ENCODE assay signal across 26 cellular contexts in genomic region chr17:28853295-28853694, GRCh38. TPM values are rescaled to one million over a fixed set of nuclear protein-coding genes. Genes with fewer than 3 reads are reported as not detected.
DNase-seq lines count a peak whose midpoint lies in the region; ATAC-seq, FAIRE-seq and TF ChIP-seq lines count a peak whose summit lies in the region.
"Had no signal": no experiment of that assay in that cellular context is flagged by ENCODE, and none has a peak within 500 bp of the region (broad histone marks: within the 10 kb centered on the region; RNA-seq: fewer than 3 reads in every experiment).

No MANE protein-coding gene starts in this region.

- peaks cover 12% of the 10 kb centered on the region for H3K4me1 ChIP-seq in CD8-positive, alpha-beta T cell (ENCODE audit: insufficient read depth, low read length)
- H3K4me1 ChIP-seq in naive thymus-derived CD4-positive, alpha-beta T cell (ENCODE audit: control insufficient read depth in 2 of 2, insufficient read depth in 2 of 2, low read length in 2 of 2): peaks cover 7 to 12% of the 10 kb centered on the region in 2 donors
- peaks cover 5 to 9% of the 10 kb centered on the region in 2 donors for H3K4me1 ChIP-seq in kidney (ENCODE audit: control insufficient read depth in 1 of 2, insufficient read depth in 1 of 2, low read depth in 1 of 2, low read length in 2 of 2)
- H3K4me1 ChIP-seq: Caco-2, foreskin keratinocyte had no signal

- H3K36me3 ChIP-seq in CD8-positive, alpha-beta T cell (ENCODE audit: insufficient read depth, low read length): peaks cover 7% of the 10 kb centered on the region
- peaks cover under 1 to 7% (median 2%) of the 10 kb centered on the region in 3 experiments for H3K36me3 ChIP-seq in naive thymus-derived CD4-positive, alpha-beta T cell (ENCODE audit: control insufficient read depth in 2 of 3, insufficient read depth in 3 of 3, low read length in 3 of 3)
- H3K36me3 ChIP-seq in kidney (ENCODE audit: control insufficient read depth in 1 of 2, insufficient read depth in 2 of 2, low read length in 2 of 2): peaks cover 6 to 10% of the 10 kb centered on the region in 2 donors

- no peaks in the 10 kb centered on the region for H3K9me3 ChIP-seq in CD8-positive, alpha-beta T cell (ENCODE audit: low read length)
- H3K9me3 ChIP-seq in naive thymus-derived CD4-positive, alpha-beta T cell (ENCODE audit: control insufficient read depth in 2 of 3, low read length in 3 of 3): no peaks in the 10 kb centered on the region
- H3K9me3 ChIP-seq in kidney (ENCODE audit: control insufficient read depth in 1 of 2, low read length in 2 of 2): no peaks in the 10 kb centered on the region
- H3K9me3 ChIP-seq: Caco-2, HAP-1, heart right ventricle, thyroid gland had no signal

- no peak for ATAC-seq in CD8-positive, alpha-beta T cell
- no peak for ATAC-seq in naive thymus-derived CD4-positive, alpha-beta T cell
- no peak for ATAC-seq in GM19397 (IDR thresholded peaks at IDR 0.05; ENCODE audit: unreplicated experiment)
- ATAC-seq: activated CD8-positive, alpha-beta memory T cell treated with anti-CD3 and anti-CD28 coated beads, Interleukin-2, amount 10 ng/mL, durations not matched to agents 7 days and 5 days; foreskin keratinocyte; heart right ventricle had no signal

- H3K9ac ChIP-seq in kidney (ENCODE audit: low read length in 2 of 2): no peak overlapping the region

- POLR2A ChIA-PET in activated CD4-positive, alpha-beta memory T cell treated with anti-CD3 and anti-CD28 coated beads, Interleukin-2, amount 10 ng/mL, durations not matched to agents 7 days and 5 days (lab: Charles Lee): interaction anchor here (0.9 kb wide), 1 partner anchor 11 kb away, joined by 4 read pairs; the partner anchor contains the start of gene FAM222B
- POLR2A ChIA-PET in activated CD4-positive, alpha-beta memory T cell treated with anti-CD3 and anti-CD28 coated beads for 36 hours (lab: Charles Lee): interaction anchor here (1.4 kb wide), 1 partner anchor 11 kb away, joined by 5 read pairs; the partner anchor contains the start of gene FAM222B
- POLR2A ChIA-PET in CD8-positive, alpha-beta T cell (lab: Charles Lee): interaction anchor here (2.1 kb wide), 1 partner anchor 44 kb away, joined by 5 read pairs; the partner anchor contains the start of gene FLOT2
- POLR2A ChIA-PET in naive thymus-derived CD4-positive, alpha-beta T cell (lab: Charles Lee): interaction anchor here (0.7 to 3.8 kb wide), 6 partner anchors 11 to 98 kb away, joined by 4 to 19 read pairs (median 5); partner anchors contain the start of genes FAM222B, FLOT2 and PHF12

- H3K9me3 Mint-ChIP-seq in activated CD4-positive, alpha-beta memory T cell treated with anti-CD3 and anti-CD28 coated beads, Interleukin-2, amount 10 ng/mL, durations not matched to agents 7 days and 5 days: no peaks in the 10 kb centered on the region
- H3K9me3 Mint-ChIP-seq in activated CD4-positive, alpha-beta memory T cell treated with anti-CD3 and anti-CD28 coated beads for 36 hours: no peaks in the 10 kb centered on the region
- no peaks in the 10 kb centered on the region for H3K9me3 Mint-ChIP-seq in CD8-positive, alpha-beta T cell
- no peaks in the 10 kb centered on the region for H3K9me3 Mint-ChIP-seq in activated T-helper 1 cell treated with anti-CD3 and anti-CD28 coated beads, Interleukin-12 subunit alpha, Interleukin-12 subunit beta, Interleukin-2, Interleukin-4 antibody, amounts not matched to agents 30 ng/mL and 10 ng/mL and 1 ng/mL, durations not matched to agents 14 hours and 24 hours and 36 hours
- H3K9me3 Mint-ChIP-seq in naive thymus-derived CD4-positive, alpha-beta T cell: no peaks in the 10 kb centered on the region
- H3K9me3 Mint-ChIP-seq: T-helper 1 cell treated with Interleukin-12 subunit alpha and Interleukin-12 subunit beta and Interleukin-4 antibody, amounts not matched to agents 30 μg/mL and 1 μg/mL, for 36 hours had no signal

- no peak for DNase-seq in activated CD4-positive, alpha-beta memory T cell treated with anti-CD3 and anti-CD28 coated beads, Interleukin-2, amount 10 ng/mL, durations not matched to agents 7 days and 5 days
- no peak for DNase-seq in activated CD4-positive, alpha-beta memory T cell treated with anti-CD3 and anti-CD28 coated beads for 36 hours
- no peak for DNase-seq in CD8-positive, alpha-beta T cell
- DNase-seq in activated T-helper 1 cell treated with anti-CD3 and anti-CD28 coated beads, Interleukin-12 subunit alpha, Interleukin-12 subunit beta, Interleukin-2, Interleukin-4 antibody, amounts not matched to agents 30 ng/mL and 10 ng/mL and 1 ng/mL, durations not matched to agents 14 hours and 24 hours and 36 hours (ENCODE audit: low spot score): no peak
- no peak for DNase-seq in naive thymus-derived CD4-positive, alpha-beta T cell
- no peak for DNase-seq in kidney
- DNase-seq in NCI-H1092 treated with DMSO at 0.1 percent for 48 hours (lab: John Stamatoyannopoulos, UW): no peak
- DNase-seq: activated CD4-positive, alpha-beta T cell treated with anti-CD3 and anti-CD28 coated beads for 4 hours; activated CD8-positive, alpha-beta memory T cell treated with anti-CD3 and anti-CD28 coated beads, Interleukin-2, amount 10 ng/mL, durations not matched to agents 7 days and 5 days; Caco-2; central memory CD4-positive, alpha-beta T cell; DMS79; foreskin keratinocyte; GF-D8; heart right ventricle; KG1; MM.1S; NCI-H1417 treated with DMSO at 0.1 percent for 48 hours; NCI-H2081 treated with DMSO at 0.1 percent for 48 hours; stimulated activated naive CD4-positive, alpha-beta T cell treated with Interleukin-2 at 50 U/mL for 16 hours; thyroid gland had no signal

- H3K36me3 Mint-ChIP-seq in activated CD4-positive, alpha-beta memory T cell treated with anti-CD3 and anti-CD28 coated beads, Interleukin-2, amount 10 ng/mL, durations not matched to agents 7 days and 5 days (ENCODE audit: low read depth): peaks cover 13% of the 10 kb centered on the region
- peaks cover 5% of the 10 kb centered on the region for H3K36me3 Mint-ChIP-seq in activated CD4-positive, alpha-beta memory T cell treated with anti-CD3 and anti-CD28 coated beads for 36 hours
- peaks cover 23% of the 10 kb centered on the region for H3K36me3 Mint-ChIP-seq in CD8-positive, alpha-beta T cell
- peaks cover 7% of the 10 kb centered on the region for H3K36me3 Mint-ChIP-seq in activated T-helper 1 cell treated with anti-CD3 and anti-CD28 coated beads, Interleukin-12 subunit alpha, Interleukin-12 subunit beta, Interleukin-2, Interleukin-4 antibody, amounts not matched to agents 30 ng/mL and 10 ng/mL and 1 ng/mL, durations not matched to agents 14 hours and 24 hours and 36 hours (ENCODE audit: low read depth)
- peaks cover 0 to 5% (median 4%) of the 10 kb centered on the region in 5 donors for H3K36me3 Mint-ChIP-seq in naive thymus-derived CD4-positive, alpha-beta T cell

- H3K4me3 Mint-ChIP-seq in activated CD4-positive, alpha-beta memory T cell treated with anti-CD3 and anti-CD28 coated beads, Interleukin-2, amount 10 ng/mL, durations not matched to agents 7 days and 5 days: peak overlapping the region; percentile 27
- H3K4me3 Mint-ChIP-seq in activated CD4-positive, alpha-beta memory T cell treated with anti-CD3 and anti-CD28 coated beads for 36 hours: no peak overlapping the region
- H3K4me3 Mint-ChIP-seq in CD8-positive, alpha-beta T cell: peak overlapping the region; percentile 65
- H3K4me3 Mint-ChIP-seq in activated T-helper 1 cell treated with anti-CD3 and anti-CD28 coated beads, Interleukin-12 subunit alpha, Interleukin-12 subunit beta, Interleukin-2, Interleukin-4 antibody, amounts not matched to agents 30 ng/mL and 10 ng/mL and 1 ng/mL, durations not matched to agents 14 hours and 24 hours and 36 hours: peak overlapping the region; percentile 5
- peak overlapping the region in 7 of 10 donors; percentile 25 to 64 (median 40) for H3K4me3 Mint-ChIP-seq in naive thymus-derived CD4-positive, alpha-beta T cell

- TF ChIP-seq CTCF in CD8-positive, alpha-beta T cell (IDR thresholded peaks at IDR 0.05): no peak
- no peak for TF ChIP-seq CTCF in kidney (IDR thresholded peaks at IDR 0.05; ENCODE audit: borderline replicate concordance, extremely low read depth, insufficient read depth)

- H3K4me3 ChIP-seq in CD8-positive, alpha-beta T cell (ENCODE audit: low read depth, low read length): no peak overlapping the region
- H3K4me3 ChIP-seq in naive thymus-derived CD4-positive, alpha-beta T cell (ENCODE audit: low read length): no peak overlapping the region
- H3K4me3 ChIP-seq in kidney (ENCODE audit: low read length in 2 of 2): no peak overlapping the region
- H3K4me3 ChIP-seq: lung, SK-N-MC, thyroid gland had no signal

- no peak overlapping the region for H3K27ac ChIP-seq in CD8-positive, alpha-beta T cell (ENCODE audit: low read depth, low read length)
- H3K27ac ChIP-seq in naive thymus-derived CD4-positive, alpha-beta T cell (ENCODE audit: low read depth, low read length): no peak overlapping the region
- no peak overlapping the region for H3K27ac ChIP-seq in kidney (ENCODE audit: low read depth in 2 of 2, low read length in 2 of 2)
- H3K27ac ChIP-seq: foreskin keratinocyte, heart right ventricle, SK-N-MC, thyroid gland had no signal

- CTCF ChIA-PET in activated CD4-positive, alpha-beta memory T cell treated with anti-CD3 and anti-CD28 coated beads, Interleukin-2, amount 10 ng/mL, durations not matched to agents 7 days and 5 days (lab: Charles Lee): interaction anchor here (0.7 to 0.9 kb wide), 2 partner anchors 89 to 126 kb away, joined by 3 to 5 read pairs; no protein-coding TSS in a partner anchor
- CTCF ChIA-PET in activated CD4-positive, alpha-beta memory T cell treated with anti-CD3 and anti-CD28 coated beads for 36 hours (lab: Charles Lee): interaction anchor here (0.7 kb wide), 1 partner anchor 40 kb away, joined by 3 read pairs; no protein-coding TSS in a partner anchor
- CTCF ChIA-PET in CD8-positive, alpha-beta T cell (lab: Charles Lee): interaction anchor here (0.7 to 1.1 kb wide), 4 partner anchors 9 to 104 kb away, joined by 3 to 4 read pairs (median 3); no protein-coding TSS in a partner anchor
- CTCF ChIA-PET in naive thymus-derived CD4-positive, alpha-beta T cell (lab: Charles Lee): interaction anchor here (0.7 kb wide), 1 partner anchor 80 kb away, joined by 4 read pairs; no protein-coding TSS in a partner anchor

- no peak overlapping the region for H3K27ac Mint-ChIP-seq in activated CD4-positive, alpha-beta memory T cell treated with anti-CD3 and anti-CD28 coated beads, Interleukin-2, amount 10 ng/mL, durations not matched to agents 7 days and 5 days
- no peak overlapping the region for H3K27ac Mint-ChIP-seq in activated CD4-positive, alpha-beta memory T cell treated with anti-CD3 and anti-CD28 coated beads for 36 hours
- no peak overlapping the region for H3K27ac Mint-ChIP-seq in CD8-positive, alpha-beta T cell
- H3K27ac Mint-ChIP-seq in activated T-helper 1 cell treated with anti-CD3 and anti-CD28 coated beads, Interleukin-12 subunit alpha, Interleukin-12 subunit beta, Interleukin-2, Interleukin-4 antibody, amounts not matched to agents 30 ng/mL and 10 ng/mL and 1 ng/mL, durations not matched to agents 14 hours and 24 hours and 36 hours: no peak overlapping the region
- peak overlapping the region in 3 of 9 donors; percentile 17 to 51 (median 17) for H3K27ac Mint-ChIP-seq in naive thymus-derived CD4-positive, alpha-beta T cell
- H3K27ac Mint-ChIP-seq: activated CD8-positive, alpha-beta memory T cell treated with anti-CD3 and anti-CD28 coated beads, Interleukin-2, amount 10 ng/mL, durations not matched to agents 7 days and 5 days; T-helper 1 cell treated with Interleukin-12 subunit alpha and Interleukin-12 subunit beta and Interleukin-4 antibody, amounts not matched to agents 30 μg/mL and 1 μg/mL, for 36 hours had no signal

- peaks cover 30% of the 10 kb centered on the region for H3K4me1 Mint-ChIP-seq in activated CD4-positive, alpha-beta memory T cell treated with anti-CD3 and anti-CD28 coated beads, Interleukin-2, amount 10 ng/mL, durations not matched to agents 7 days and 5 days
- peaks cover 25% of the 10 kb centered on the region for H3K4me1 Mint-ChIP-seq in activated CD4-positive, alpha-beta memory T cell treated with anti-CD3 and anti-CD28 coated beads for 36 hours (ENCODE audit: low read depth)
- H3K4me1 Mint-ChIP-seq in CD8-positive, alpha-beta T cell (ENCODE audit: low read depth): peaks cover 18% of the 10 kb centered on the region
- peaks cover 17% of the 10 kb centered on the region for H3K4me1 Mint-ChIP-seq in activated T-helper 1 cell treated with anti-CD3 and anti-CD28 coated beads, Interleukin-12 subunit alpha, Interleukin-12 subunit beta, Interleukin-2, Interleukin-4 antibody, amounts not matched to agents 30 ng/mL and 10 ng/mL and 1 ng/mL, durations not matched to agents 14 hours and 24 hours and 36 hours (ENCODE audit: low read depth)
- peaks cover 0 to 28% (median 11%) of the 10 kb centered on the region in 7 donors for H3K4me1 Mint-ChIP-seq in naive thymus-derived CD4-positive, alpha-beta T cell

- intact Hi-C loops in activated CD4-positive, alpha-beta memory T cell treated with anti-CD3 and anti-CD28 coated beads for 36 hours (cut with micrococcal nuclease): no loop called here
- intact Hi-C loops in CD8-positive, alpha-beta T cell (cut with DNase I, micrococcal nuclease): loop anchor here in 1 of 2 experiments (5.0 kb wide), 1 partner anchor 206 kb away; the partner anchor contains the start of gene BLTP2
- intact Hi-C loops in activated T-helper 1 cell treated with anti-CD3 and anti-CD28 coated beads, Interleukin-12 subunit alpha, Interleukin-12 subunit beta, Interleukin-2, Interleukin-4 antibody, amounts not matched to agents 30 ng/mL and 10 ng/mL and 1 ng/mL, durations not matched to agents 14 hours and 24 hours and 36 hours (cut with micrococcal nuclease): no loop called here
- intact Hi-C loops in naive thymus-derived CD4-positive, alpha-beta T cell (cut with micrococcal nuclease): loop anchor here in 1 of 2 donors (10.0 kb wide), 1 partner anchor 208 kb away; the partner anchor contains the start of gene BLTP2
- intact Hi-C loops in kidney (cut with DNase I): no loop called here

- H3K27me3 ChIP-seq in CD8-positive, alpha-beta T cell (ENCODE audit: insufficient read depth, low read length): no peaks in the 10 kb centered on the region
- H3K27me3 ChIP-seq in naive thymus-derived CD4-positive, alpha-beta T cell (ENCODE audit: control insufficient read depth in 2 of 2, insufficient read depth in 2 of 2, low read length in 2 of 2): no peaks in the 10 kb centered on the region
- H3K27me3 ChIP-seq: foreskin keratinocyte, heart right ventricle, thyroid gland had no signal

- H3K27me3 Mint-ChIP-seq in activated CD4-positive, alpha-beta memory T cell treated with anti-CD3 and anti-CD28 coated beads, Interleukin-2, amount 10 ng/mL, durations not matched to agents 7 days and 5 days: no peaks in the 10 kb centered on the region
- H3K27me3 Mint-ChIP-seq in activated CD4-positive, alpha-beta memory T cell treated with anti-CD3 and anti-CD28 coated beads for 36 hours: no peaks in the 10 kb centered on the region
- H3K27me3 Mint-ChIP-seq in CD8-positive, alpha-beta T cell (ENCODE audit: low read depth): no peaks in the 10 kb centered on the region
- H3K27me3 Mint-ChIP-seq in activated T-helper 1 cell treated with anti-CD3 and anti-CD28 coated beads, Interleukin-12 subunit alpha, Interleukin-12 subunit beta, Interleukin-2, Interleukin-4 antibody, amounts not matched to agents 30 ng/mL and 10 ng/mL and 1 ng/mL, durations not matched to agents 14 hours and 24 hours and 36 hours (ENCODE audit: insufficient read depth): no peaks in the 10 kb centered on the region
- H3K27me3 Mint-ChIP-seq in naive thymus-derived CD4-positive, alpha-beta T cell: no peaks in the 10 kb centered on the region
- H3K27me3 Mint-ChIP-seq: activated CD8-positive, alpha-beta memory T cell treated with anti-CD3 and anti-CD28 coated beads, Interleukin-2, amount 10 ng/mL, durations not matched to agents 7 days and 5 days had no signal

- no peak for FAIRE-seq in kidney (lab: Jason Lieb, UNC)

RNA-seq across cellular contexts. Expression of gene ERAL1, which starts 1.5 kb away (rescaled TPM):
- 10 to 100 TPM; 34.6 to 35.2 TPM for total RNA-seq in activated CD4-positive, alpha-beta memory T cell treated with anti-CD3 and anti-CD28 coated beads, Interleukin-2, amount 10 ng/mL, durations not matched to agents 7 days and 5 days
- total RNA-seq in activated CD4-positive, alpha-beta memory T cell treated with anti-CD3 and anti-CD28 coated beads for 36 hours: 10 to 100 TPM; 43.0 to 48.5 TPM
- total RNA-seq in CD8-positive, alpha-beta T cell: 10 to 100 TPM; 20.0 to 21.2 TPM
- 60.4 and 61.5 TPM in 2 replicates for total RNA-seq in activated T-helper 1 cell treated with anti-CD3 and anti-CD28 coated beads, Interleukin-12 subunit alpha, Interleukin-12 subunit beta, Interleukin-2, Interleukin-4 antibody, amounts not matched to agents 30 ng/mL and 10 ng/mL and 1 ng/mL, durations not matched to agents 14 hours and 24 hours and 36 hours
- total RNA-seq in naive thymus-derived CD4-positive, alpha-beta T cell: 10 to 100 TPM; 19.8 to 50.0 (median 24.9) TPM
- polyA plus RNA-seq in naive thymus-derived CD4-positive, alpha-beta T cell: 10 to 100 TPM; 41.3 to 56.6 TPM
- total RNA-seq in kidney: 29.5 TPM
- 71.6 TPM for polyA plus RNA-seq in kidney (ENCODE audit: insufficient read depth, low read depth, low replicate concordance)

RNA-seq across cellular contexts. Expression of gene FAM222B, which starts 10.7 kb away (rescaled TPM):
- total RNA-seq in activated CD4-positive, alpha-beta memory T cell treated with anti-CD3 and anti-CD28 coated beads, Interleukin-2, amount 10 ng/mL, durations not matched to agents 7 days and 5 days: 10 to 100 TPM; 15.5 to 17.1 TPM
- 10 to 100 TPM; 18.6 to 21.5 TPM for total RNA-seq in activated CD4-positive, alpha-beta memory T cell treated with anti-CD3 and anti-CD28 coated beads for 36 hours
- total RNA-seq in CD8-positive, alpha-beta T cell: 10 to 100 TPM; 20.2 to 20.6 TPM
- total RNA-seq in activated T-helper 1 cell treated with anti-CD3 and anti-CD28 coated beads, Interleukin-12 subunit alpha, Interleukin-12 subunit beta, Interleukin-2, Interleukin-4 antibody, amounts not matched to agents 30 ng/mL and 10 ng/mL and 1 ng/mL, durations not matched to agents 14 hours and 24 hours and 36 hours: 27.5 and 28.1 TPM in 2 replicates
- total RNA-seq in naive thymus-derived CD4-positive, alpha-beta T cell: 10 to 100 TPM; 16.5 to 24.4 (median 22.3) TPM
- 10 to 100 TPM; 11.8 to 23.1 TPM for polyA plus RNA-seq in naive thymus-derived CD4-positive, alpha-beta T cell
- 31.0 TPM for total RNA-seq in kidney
- polyA plus RNA-seq in kidney (ENCODE audit: insufficient read depth, low read depth, low replicate concordance): 13.0 TPM

RNA-seq across cellular contexts. Expression of gene FLOT2, which starts 44.2 kb away (rescaled TPM):
- total RNA-seq in activated CD4-positive, alpha-beta memory T cell treated with anti-CD3 and anti-CD28 coated beads, Interleukin-2, amount 10 ng/mL, durations not matched to agents 7 days and 5 days: 100 to 1,000 TPM; 193 to 200 TPM
- total RNA-seq in activated CD4-positive, alpha-beta memory T cell treated with anti-CD3 and anti-CD28 coated beads for 36 hours: 100 to 1,000 TPM; 110 to 118 TPM
- 10 to 100 TPM; 69.7 to 71.6 TPM for total RNA-seq in CD8-positive, alpha-beta T cell
- 92.2 and 98.8 TPM in 2 replicates for total RNA-seq in activated T-helper 1 cell treated with anti-CD3 and anti-CD28 coated beads, Interleukin-12 subunit alpha, Interleukin-12 subunit beta, Interleukin-2, Interleukin-4 antibody, amounts not matched to agents 30 ng/mL and 10 ng/mL and 1 ng/mL, durations not matched to agents 14 hours and 24 hours and 36 hours
- 100 to 1,000 TPM; 134 to 252 (median 191) TPM for total RNA-seq in naive thymus-derived CD4-positive, alpha-beta T cell
- 100 to 1,000 TPM; 228 to 309 TPM for polyA plus RNA-seq in naive thymus-derived CD4-positive, alpha-beta T cell
- 260 TPM for total RNA-seq in kidney
- polyA plus RNA-seq in kidney (ENCODE audit: insufficient read depth, low read depth, low replicate concordance): 200 TPM

RNA-seq across cellular contexts. Expression of gene DHRS13, which starts 49.6 kb away (rescaled TPM):
- total RNA-seq in activated CD4-positive, alpha-beta memory T cell treated with anti-CD3 and anti-CD28 coated beads, Interleukin-2, amount 10 ng/mL, durations not matched to agents 7 days and 5 days: 10 to 100 TPM; 25.2 to 25.7 TPM
- 10 to 100 TPM; 18.0 to 20.6 TPM for total RNA-seq in activated CD4-positive, alpha-beta memory T cell treated with anti-CD3 and anti-CD28 coated beads for 36 hours
- total RNA-seq in CD8-positive, alpha-beta T cell: 10 to 100 TPM; 27.3 to 30.9 TPM
- 34.6 and 34.9 TPM in 2 replicates for total RNA-seq in activated T-helper 1 cell treated with anti-CD3 and anti-CD28 coated beads, Interleukin-12 subunit alpha, Interleukin-12 subunit beta, Interleukin-2, Interleukin-4 antibody, amounts not matched to agents 30 ng/mL and 10 ng/mL and 1 ng/mL, durations not matched to agents 14 hours and 24 hours and 36 hours
- 10 to 100 TPM; 20.0 to 51.3 (median 30.4) TPM for total RNA-seq in naive thymus-derived CD4-positive, alpha-beta T cell
- polyA plus RNA-seq in naive thymus-derived CD4-positive, alpha-beta T cell: 10 to 100 TPM; 15.3 to 29.9 TPM
- total RNA-seq in kidney: 29.5 TPM
- polyA plus RNA-seq in kidney (ENCODE audit: insufficient read depth, low read depth, low replicate concordance): 21.6 TPM
